19 cellular contexts compared by ENCODE assay signal in the genomic region with DNA sequence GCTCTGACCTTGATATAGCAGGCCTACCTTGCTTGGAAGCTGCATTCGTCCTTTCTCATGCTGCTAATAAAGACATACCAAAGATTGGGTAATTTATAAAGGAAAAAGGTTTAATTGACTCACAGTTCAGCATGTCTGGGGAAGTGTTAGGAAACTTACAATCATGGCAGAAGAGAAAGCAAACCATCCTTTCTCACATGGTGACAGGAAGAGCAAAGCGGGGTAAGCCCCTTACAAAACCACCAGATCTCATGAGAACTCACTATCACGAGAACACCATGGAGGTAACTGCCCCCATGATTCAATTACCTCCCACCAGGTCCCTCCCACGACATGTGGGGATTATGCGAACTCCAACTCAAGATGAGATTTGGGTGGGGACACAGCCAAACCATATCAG. TPM values are rescaled to one million over a fixed set of nuclear protein-coding genes. Genes with fewer than 3 reads are reported as not detected.
DNase-seq lines count a peak whose midpoint lies in the region; ATAC-seq and TF ChIP-seq lines count a peak whose summit lies in the region.
"Had no signal": no experiment of that assay in that cellular context is flagged by ENCODE, and none has a peak within 500 bp of the region (broad histone marks: within the 10 kb centered on the region; RNA-seq: fewer than 3 reads in every experiment).

No MANE protein-coding gene starts in this region.

- no peak overlapping the region for H3K4me2 ChIP-seq in PC-9
- H3K4me2 ChIP-seq: A549, BLaER1, GM23338 had no signal

- no peak for DNase-seq in activated CD4-positive, alpha-beta T cell treated with anti-CD3 and anti-CD28 coated beads for 36 hours
- no peak for DNase-seq in activated CD4-positive, alpha-beta T cell treated with anti-CD3 and anti-CD28 coated beads, Interleukin-2, amount 50 U/mL, for 48 hours
- peak; percentile 14 for DNase-seq in activated naive CD4-positive, alpha-beta T cell treated with anti-CD3 and anti-CD28 coated beads for 36 hours
- DNase-seq in activated naive CD4-positive, alpha-beta T cell treated with anti-CD3 and anti-CD28 coated beads, Interleukin-2, amount 50 U/mL, for 16 hours: no peak
- no peak for DNase-seq in stimulated activated naive CD8-positive, alpha-beta T cell treated with anti-CD3 and anti-CD28 coated beads, Interleukin-15, Interleukin-2, amounts not matched to agents 100 U/mL and 50 U/mL, for 24 hours
- DNase-seq in stimulated activated naive CD8-positive, alpha-beta T cell treated with anti-CD3 and anti-CD28 coated beads, Interleukin-15, amount 100 ng/mL, for 72 hours: no peak
- DNase-seq in PC-9: no peak
- DNase-seq: CD4-positive, alpha-beta memory T cell; DMS153; DMS79; GF-D8; HCEC 1CT had no signal

- no peak for TF ChIP-seq CTCF in PC-9 (conservative IDR thresholded peaks at IDR 0.05)

- H3K36me3 Mint-ChIP-seq in activated CD4-positive, alpha-beta T cell treated with anti-CD3 and anti-CD28 coated beads for 36 hours (ENCODE audit: low read depth): no peaks in the 10 kb centered on the region
- no peaks in the 10 kb centered on the region for H3K36me3 Mint-ChIP-seq in activated naive CD4-positive, alpha-beta T cell treated with anti-CD3 and anti-CD28 coated beads for 36 hours (ENCODE audit: low read depth)
- H3K36me3 Mint-ChIP-seq: CD14-positive monocyte had no signal

- no peaks in the 10 kb centered on the region for H4K20me1 ChIP-seq in PC-9 (ENCODE audit: insufficient read depth)
- H4K20me1 ChIP-seq: BLaER1 had no signal

- H3K9me3 ChIP-seq in PC-9 (ENCODE audit: insufficient read depth, low read depth): no peaks in the 10 kb centered on the region
- H3K9me3 ChIP-seq: A549, BLaER1 had no signal

- H3K4me1 Mint-ChIP-seq in activated CD4-positive, alpha-beta T cell treated with anti-CD3 and anti-CD28 coated beads for 36 hours: peaks cover 8% of the 10 kb centered on the region
- H3K4me1 Mint-ChIP-seq in activated naive CD4-positive, alpha-beta T cell treated with anti-CD3 and anti-CD28 coated beads for 36 hours (ENCODE audit: low read depth): peaks cover 11% of the 10 kb centered on the region
- H3K4me1 Mint-ChIP-seq in stimulated activated naive CD8-positive, alpha-beta T cell treated with anti-CD3 and anti-CD28 coated beads, Interleukin-15, amount 100 ng/mL, for 72 hours: peaks cover 5% of the 10 kb centered on the region
- H3K4me1 Mint-ChIP-seq: CD14-positive monocyte, GM23338 had no signal

- H3K4me1 ChIP-seq in PC-9 (replicated peaks; ENCODE audit: insufficient read depth): no peaks in the 10 kb centered on the region
- H3K4me1 ChIP-seq: A549, BLaER1 had no signal

- peaks cover 4% of the 10 kb centered on the region for H3K9me3 Mint-ChIP-seq in activated CD4-positive, alpha-beta T cell treated with anti-CD3 and anti-CD28 coated beads for 36 hours (ENCODE audit: low read depth)
- H3K9me3 Mint-ChIP-seq in activated naive CD4-positive, alpha-beta T cell treated with anti-CD3 and anti-CD28 coated beads for 36 hours: peaks cover 6% of the 10 kb centered on the region
- H3K9me3 Mint-ChIP-seq in stimulated activated naive CD8-positive, alpha-beta T cell treated with anti-CD3 and anti-CD28 coated beads, Interleukin-15, amount 100 ng/mL, for 72 hours: peaks cover 5 to 14% of the 10 kb centered on the region in 2 donors

- no peak overlapping the region for H3K27ac Mint-ChIP-seq in activated CD4-positive, alpha-beta T cell treated with anti-CD3 and anti-CD28 coated beads for 36 hours
- no peak overlapping the region for H3K27ac Mint-ChIP-seq in activated naive CD4-positive, alpha-beta T cell treated with anti-CD3 and anti-CD28 coated beads for 36 hours
- no peak overlapping the region for H3K27ac Mint-ChIP-seq in stimulated activated naive CD8-positive, alpha-beta T cell treated with anti-CD3 and anti-CD28 coated beads, Interleukin-15, amount 100 ng/mL, for 72 hours
- H3K27ac Mint-ChIP-seq: CD4-positive, alpha-beta memory T cell; GM23338 had no signal

- H3K27me3 Mint-ChIP-seq in activated CD4-positive, alpha-beta T cell treated with anti-CD3 and anti-CD28 coated beads for 36 hours: peaks cover 7% of the 10 kb centered on the region
- H3K27me3 Mint-ChIP-seq in activated naive CD4-positive, alpha-beta T cell treated with anti-CD3 and anti-CD28 coated beads for 36 hours (ENCODE audit: low read depth): no peaks in the 10 kb centered on the region
- H3K27me3 Mint-ChIP-seq in stimulated activated naive CD8-positive, alpha-beta T cell treated with anti-CD3 and anti-CD28 coated beads, Interleukin-15, amount 100 ng/mL, for 72 hours: peaks cover 10% of the 10 kb centered on the region
- H3K27me3 Mint-ChIP-seq: CD4-positive, alpha-beta memory T cell had no signal

- BruUV-seq in PC-9 (replicated peaks; lab: Mats Ljungman, UMichigan): no TSS peak

- no peaks in the 10 kb centered on the region for H3K36me3 ChIP-seq in PC-9 (ENCODE audit: low read depth)
- H3K36me3 ChIP-seq: BLaER1 had no signal

- H3K79me2 ChIP-seq in PC-9 (ENCODE audit: low read depth): no peaks in the 10 kb centered on the region

- H3K9me2 ChIP-seq in PC-9 (ENCODE audit: insufficient read depth): no peaks in the 10 kb centered on the region

- no peak overlapping the region for H3K4me3 Mint-ChIP-seq in activated CD4-positive, alpha-beta T cell treated with anti-CD3 and anti-CD28 coated beads for 36 hours
- H3K4me3 Mint-ChIP-seq in activated naive CD4-positive, alpha-beta T cell treated with anti-CD3 and anti-CD28 coated beads for 36 hours: no peak overlapping the region
- H3K4me3 Mint-ChIP-seq in stimulated activated naive CD8-positive, alpha-beta T cell treated with anti-CD3 and anti-CD28 coated beads, Interleukin-15, amount 100 ng/mL, for 72 hours: no peak overlapping the region
- H3K4me3 Mint-ChIP-seq: CD4-positive, alpha-beta memory T cell; GM23338 had no signal

- peaks cover 83% of the 10 kb centered on the region for H3K27me3 ChIP-seq in PC-9 (ENCODE audit: insufficient read depth, low read depth)

- CTCF ChIA-PET in activated CD4-positive, alpha-beta T cell treated with anti-CD3 and anti-CD28 coated beads for 36 hours (lab: Charles Lee): interaction anchor here (0.6 to 0.7 kb wide), 2 partner anchors 18 to 1555 kb away, joined by 3 read pairs; no protein-coding TSS in a partner anchor
- CTCF ChIA-PET in activated naive CD4-positive, alpha-beta T cell treated with anti-CD3 and anti-CD28 coated beads for 36 hours (lab: Charles Lee): no interaction called here
- CTCF ChIA-PET in PC-9 (lab: Charles Lee): no interaction called here

- no peak overlapping the region for H3K27ac ChIP-seq in PC-9
- H3K27ac ChIP-seq: 22Rv1, A549, BLaER1 had no signal

- H3K4me3 ChIP-seq in PC-9: no peak overlapping the region
- H3K4me3 ChIP-seq: A549, BLaER1, GM23338 had no signal

- intact Hi-C loops in activated CD4-positive, alpha-beta T cell treated with anti-CD3 and anti-CD28 coated beads for 36 hours (cut with DNase I, micrococcal nuclease): no loop called here
- intact Hi-C loops in activated naive CD4-positive, alpha-beta T cell treated with anti-CD3 and anti-CD28 coated beads for 36 hours (cut with micrococcal nuclease): no loop called here
- intact Hi-C loops in PC-9 (cut with micrococcal nuclease; ENCODE audit: unreplicated experiment): no loop called here

- H2AFZ ChIP-seq in PC-9: no peak overlapping the region
- H2AFZ ChIP-seq: GM23338 had no signal

- ATAC-seq in activated CD4-positive, alpha-beta T cell treated with anti-CD3 and anti-CD28 coated beads for 36 hours: peak; percentile 60
- peak; percentile 72 for ATAC-seq in stimulated activated naive CD8-positive, alpha-beta T cell treated with anti-CD3 and anti-CD28 coated beads, Interleukin-15, Interleukin-2, amounts not matched to agents 100 U/mL and 50 U/mL, for 24 hours
- ATAC-seq in stimulated activated naive CD8-positive, alpha-beta T cell treated with anti-CD3 and anti-CD28 coated beads, Interleukin-15, amount 100 ng/mL, for 72 hours: no peak
- ATAC-seq: A549, GM23338 had no signal

- no peaks in the 10 kb centered on the region for H3F3A ChIP-seq in PC-9 (ENCODE audit: insufficient read depth, low read depth)

- POLR2A ChIA-PET in activated CD4-positive, alpha-beta T cell treated with anti-CD3 and anti-CD28 coated beads for 36 hours (lab: Charles Lee): no interaction called here
- POLR2A ChIA-PET in PC-9 (lab: Charles Lee; ENCODE audit: unreplicated experiment): no interaction called here

RNA-seq across cellular contexts. Expression of gene MAPT, which starts 6.0 kb away (rescaled TPM):
- total RNA-seq in activated CD4-positive, alpha-beta T cell treated with anti-CD3 and anti-CD28 coated beads for 36 hours: 1 to 10 TPM in 1 of 2 experiments, under 1 TPM in 1; 0.75 to 1.7 TPM
- total RNA-seq in activated naive CD4-positive, alpha-beta T cell treated with anti-CD3 and anti-CD28 coated beads for 36 hours: under 1 TPM; 0.57 to 0.86 TPM
- total RNA-seq in PC-9 (2021): 0.85 and 1.0 TPM in 2 replicates

RNA-seq across cellular contexts. Expression of gene SPPL2C, which starts 43.7 kb away (rescaled TPM):
- not detected for total RNA-seq in activated CD4-positive, alpha-beta T cell treated with anti-CD3 and anti-CD28 coated beads for 36 hours
- not detected for total RNA-seq in activated naive CD4-positive, alpha-beta T cell treated with anti-CD3 and anti-CD28 coated beads for 36 hours
- not detected in 2 replicates for total RNA-seq in PC-9 (2021)
- total RNA-seq: CD4-positive, alpha-beta memory T cell; Daoy; HT-29 had no signal
